In genomic region chr1:234999513-234999940, GRCh38 we compare ENCODE assay signal across 31 cellular contexts.
DNase-seq lines count a peak whose midpoint lies in the region; ATAC-seq, FAIRE-seq and TF ChIP-seq lines count a peak whose summit lies in the region.
"Had no signal": no experiment of that assay in that cellular context is flagged by ENCODE, and none has a peak within 500 bp of the region (broad histone marks: within the 10 kb centered on the region; RNA-seq: fewer than 3 reads in every experiment).

No MANE protein-coding gene starts in this region.

- H2AFZ ChIP-seq in PC-3 (ENCODE audit: low read length) (no peak overlapping the region), astrocyte (ENCODE audit: low read depth, low read length) (no peak overlapping the region), mesenchymal stem cell (ENCODE audit: low read depth, low read length) (no peak overlapping the region)
- H2AFZ ChIP-seq: GM23338 had no signal

- no peaks in the 10 kb centered on the region for H3K9me2 ChIP-seq in PC-3 (replicated peaks; ENCODE audit: low read length)
- H3K9me2 ChIP-seq: SK-N-SH had no signal

- H2AK5ac ChIP-seq in mesenchymal stem cell (ENCODE audit: low read length, severe bottlenecking), result peak overlapping the region; percentile 20

- H3K27me3 Mint-ChIP-seq in astrocyte (ENCODE audit: low read depth, unreplicated experiment), result no peaks in the 10 kb centered on the region
- H3K27me3 Mint-ChIP-seq: CD4-positive, alpha-beta memory T cell; natural killer cell treated with Interleukin-12 subunit alpha and Interleukin-12 subunit beta and Interleukin-15 and Interleukin-18, amount 100 ng/mL, for 72 hours; T-helper 17 cell had no signal

- CTCF ChIA-PET in PC-3 (lab: Charles Lee), result no interaction called here
- CTCF ChIA-PET in GM10248 (lab: Yijun Ruan, JAX), result interaction anchor here (1.0 kb wide), 1 partner anchor 9 kb away, joined by 3 read pairs; no protein-coding TSS in a partner anchor

- no peak overlapping the region for H3K23ac ChIP-seq in mesenchymal stem cell (ENCODE audit: low read length in 2 of 2)

- H3K9me3 ChIP-seq in PC-3 (ENCODE audit: low read length), result no peaks in the 10 kb centered on the region
- H3K9me3 ChIP-seq in astrocyte (ENCODE audit: insufficient read depth, low read depth, low read length), result no peaks in the 10 kb centered on the region
- H3K9me3 ChIP-seq in mesenchymal stem cell (ENCODE audit: control insufficient read depth, low read length), result no peaks in the 10 kb centered on the region
- H3K9me3 ChIP-seq in stomach, result no peaks in the 10 kb centered on the region
- H3K9me3 ChIP-seq: heart left ventricle, right atrium auricular region, SK-N-SH, upper lobe of left lung had no signal

- POLR2A ChIA-PET in PC-3 (lab: Charles Lee; ENCODE audit: unreplicated experiment), result no interaction called here
- POLR2A ChIA-PET in GM10248 (lab: Yijun Ruan, JAX), result no interaction called here

- H2BK120ac ChIP-seq in mesenchymal stem cell (ENCODE audit: low read depth, low read length), result peak overlapping the region; percentile 97

- peak overlapping the region; percentile 100 for H3K27ac ChIP-seq in PC-3 (ENCODE audit: low read length)
- no peak overlapping the region for H3K27ac ChIP-seq in astrocyte (ENCODE audit: low read depth, low read length)
- no peak overlapping the region for H3K27ac ChIP-seq in mesenchymal stem cell (ENCODE audit: low read length, poor library complexity, severe bottlenecking)
- H3K27ac ChIP-seq in stomach, result peak overlapping the region in 3 of 5 donors; percentile 91 to 96 (median 92)
- H3K27ac ChIP-seq: KMS-11 had no signal

- no peaks in the 10 kb centered on the region for H3K79me1 ChIP-seq in mesenchymal stem cell (replicated peaks; ENCODE audit: low read length, poor library complexity, severe bottlenecking)

- H4K8ac ChIP-seq in mesenchymal stem cell (ENCODE audit: low read length), result peak overlapping the region; percentile 79

- H3K79me2 ChIP-seq in PC-3 (ENCODE audit: low read length) (no peaks in the 10 kb centered on the region), astrocyte (ENCODE audit: insufficient read depth, low read length) (no peaks in the 10 kb centered on the region)

- no peak overlapping the region for H3K4me2 ChIP-seq in PC-3 (ENCODE audit: low read length)
- H3K4me2 ChIP-seq in astrocyte (ENCODE audit: low read length), result no peak overlapping the region
- H3K4me2 ChIP-seq in mesenchymal stem cell (ENCODE audit: low read length, poor library complexity, severe bottlenecking), result no peak overlapping the region
- H3K4me2 ChIP-seq: GM23338, KMS-11, SK-N-SH had no signal

- H3K4me3 Mint-ChIP-seq in astrocyte (ENCODE audit: unreplicated experiment), result no peak overlapping the region
- H3K4me3 Mint-ChIP-seq: GM23338; mesothelial cell of epicardium; natural killer cell treated with Interleukin-12 subunit alpha and Interleukin-12 subunit beta and Interleukin-15 and Interleukin-18, amount 100 ng/mL, for 72 hours; T-helper 17 cell had no signal

- H3K4me3 ChIP-seq in PC-3 (ENCODE audit: low read length), result no peak overlapping the region
- no peak overlapping the region for H3K4me3 ChIP-seq in astrocyte (ENCODE audit: insufficient read depth, low read depth, low read length)
- no peak overlapping the region for H3K4me3 ChIP-seq in mesenchymal stem cell (ENCODE audit: insufficient read depth in 1 of 2, low read depth in 1 of 2, low read length in 2 of 2)
- H3K4me3 ChIP-seq in stomach, result no peak overlapping the region
- H3K4me3 ChIP-seq: GM23338, heart left ventricle, right atrium auricular region, upper lobe of left lung had no signal

- FAIRE-seq in astrocyte (lab: Jason Lieb, UNC), result no peak
- FAIRE-seq: endothelial cell of umbilical vein, G401.6, HTR-8/SVneo had no signal

- no peaks in the 10 kb centered on the region for H3K9me3 Mint-ChIP-seq in astrocyte (ENCODE audit: unreplicated experiment)
- H3K9me3 Mint-ChIP-seq: CD4-positive, alpha-beta memory T cell; GM23338; mesothelial cell of epicardium; natural killer cell treated with Interleukin-12 subunit alpha and Interleukin-12 subunit beta and Interleukin-15 and Interleukin-18, amount 100 ng/mL, for 72 hours had no signal

- no peak for ATAC-seq in PC-3
- ATAC-seq: GM23338; heart left ventricle; natural killer cell treated with Interleukin-12 subunit alpha and Interleukin-12 subunit beta and Interleukin-15 and Interleukin-18, amount 100 ng/mL, for 72 hours; stimulated activated naive CD8-positive, alpha-beta T cell treated with anti-CD3 and anti-CD28 coated beads, Interleukin-15, Interleukin-2, amounts not matched to agents 100 U/mL and 50 U/mL, for 24 hours; T-helper 17 cell had no signal

- peaks cover 5% of the 10 kb centered on the region for H3F3A ChIP-seq in PC-3 (ENCODE audit: low read length, unreplicated experiment)

- peak overlapping the region; percentile 10 to 95 for H3K4ac ChIP-seq in mesenchymal stem cell (ENCODE audit: low read depth in 1 of 2, low read length in 2 of 2)

- DNase-seq in PC-3 (no peak), astrocyte (ENCODE audit: low read depth) (no peak), mesenchymal stem cell (no peak), stomach (no peak), CD1c-positive myeloid dendritic cell (ENCODE audit: extremely low spot score) (no peak), hippocampal formation (lab: John Stamatoyannopoulos, UW) (no peak), GM10248 (ENCODE audit: extremely low spot score) (no peak), NCI-H510A (lab: John Stamatoyannopoulos, UW) (no peak)
- DNase-seq: activated CD4-positive, alpha-beta T cell treated with anti-CD3 and anti-CD28 coated beads for 4 hours; activated CD8-positive, alpha-beta memory T cell treated with anti-CD3 and anti-CD28 coated beads for 24 hours; activated naive CD4-positive, alpha-beta T cell; activated T-cell treated with anti-CD3 and anti-CD28 coated beads, Interleukin-2, amount 50 U/mL, for 1 hour; amygdala; CD4-positive, alpha-beta memory T cell; heart left ventricle; NCI-H146; NK-92 treated with Interleukin-12 subunit alpha and Interleukin-12 subunit beta, amount 100 ng/mL, for 24 hours; RPMI8226; SK-N-SH; stimulated activated CD4-positive, alpha-beta T cell treated with anti-CD3 and anti-CD28 coated beads, Interleukin-15, amount 100 ng/mL, for 24 hours; stimulated activated naive CD8-positive, alpha-beta T cell treated with anti-CD3 and anti-CD28 coated beads, Interleukin-15, Interleukin-2, amounts not matched to agents 100 U/mL and 50 U/mL, for 24 hours; T-helper 17 cell; upper lobe of left lung had no signal

- H3K4me1 ChIP-seq in PC-3 (ENCODE audit: insufficient read depth, low read length) (peaks cover 28% of the 10 kb centered on the region), astrocyte (ENCODE audit: insufficient read depth, low read length) (peaks cover 23% of the 10 kb centered on the region), mesenchymal stem cell (ENCODE audit: control insufficient read depth, insufficient read depth, low read depth, low read length) (peaks cover 20% of the 10 kb centered on the region), stomach (peaks cover 22 to 39% (median 27%) of the 10 kb centered on the region in 4 donors)

- TF ChIP-seq POLR2A in stomach (IDR thresholded peaks at IDR 0.05), result no peak

- H3K9ac ChIP-seq in PC-3 (ENCODE audit: low read length), result peak overlapping the region; percentile 76
- H3K9ac ChIP-seq in astrocyte (ENCODE audit: low read length), result no peak overlapping the region
- H3K9ac ChIP-seq in mesenchymal stem cell (ENCODE audit: low read length), result no peak overlapping the region
- H3K9ac ChIP-seq: KMS-11, SK-N-SH had no signal

- H3K18ac ChIP-seq in mesenchymal stem cell (ENCODE audit: low read depth in 1 of 2, low read length in 2 of 2), result peak overlapping the region; percentile 87 to 89

- no peaks in the 10 kb centered on the region for H3K36me3 Mint-ChIP-seq in astrocyte (ENCODE audit: low read depth, unreplicated experiment)
- H3K36me3 Mint-ChIP-seq: CD4-positive, alpha-beta memory T cell; mesothelial cell of epicardium; natural killer cell treated with Interleukin-12 subunit alpha and Interleukin-12 subunit beta and Interleukin-15 and Interleukin-18, amount 100 ng/mL, for 72 hours had no signal

- H3K27ac Mint-ChIP-seq in astrocyte (ENCODE audit: unreplicated experiment), result peak overlapping the region; percentile 62
- H3K27ac Mint-ChIP-seq: CD4-positive, alpha-beta memory T cell; GM23338; mesothelial cell of epicardium; T-helper 17 cell had no signal

- no peak for TF ChIP-seq CTCF in PC-3 (conservative IDR thresholded peaks at IDR 0.05; ENCODE audit: low read depth, low read length)
- no peak for TF ChIP-seq CTCF in astrocyte (IDR thresholded peaks at IDR 0.05; ENCODE audit: insufficient read depth, low read depth, low read length)
- TF ChIP-seq CTCF in stomach (IDR thresholded peaks at IDR 0.05), result no peak
- no peak for TF ChIP-seq CTCF in GM10248 (IDR thresholded peaks at IDR 0.05; ENCODE audit: control extremely low read depth, extremely low read depth, low read depth, missing control alignments)

- H4K20me1 ChIP-seq in PC-3 (ENCODE audit: low read length) (no peaks in the 10 kb centered on the region), astrocyte (ENCODE audit: insufficient read depth, low read length) (no peaks in the 10 kb centered on the region)

- TF ChIP-seq EP300 in stomach (IDR thresholded peaks at IDR 0.05), result no peak

- BruUV-seq in PC-3 (replicated peaks; lab: Mats Ljungman, UMichigan), result no TSS peak

- no peaks in the 10 kb centered on the region for H3K36me3 ChIP-seq in PC-3 (ENCODE audit: low read depth, low read length)
- no peaks in the 10 kb centered on the region for H3K36me3 ChIP-seq in astrocyte (ENCODE audit: insufficient read depth, low read length)
- H3K36me3 ChIP-seq in mesenchymal stem cell (ENCODE audit: control insufficient read depth in 1 of 2, insufficient read depth in 2 of 2, low read depth in 1 of 2, low read length in 2 of 2), result no peaks in the 10 kb centered on the region
- no peaks in the 10 kb centered on the region for H3K36me3 ChIP-seq in stomach
- H3K36me3 ChIP-seq: heart left ventricle, right atrium auricular region, upper lobe of left lung had no signal

- H3K27me3 ChIP-seq in PC-3 (ENCODE audit: low read length), result no peaks in the 10 kb centered on the region
- no peaks in the 10 kb centered on the region for H3K27me3 ChIP-seq in astrocyte (ENCODE audit: insufficient read depth, low read length)
- no peaks in the 10 kb centered on the region for H3K27me3 ChIP-seq in mesenchymal stem cell (ENCODE audit: control insufficient read depth in 1 of 2, insufficient read depth in 1 of 2, low read length in 2 of 2)
- H3K27me3 ChIP-seq in stomach, result no peaks in the 10 kb centered on the region
- H3K27me3 ChIP-seq: heart left ventricle, right atrium auricular region, upper lobe of left lung had no signal

- intact Hi-C loops in PC-3 (cut with micrococcal nuclease), result loop anchor here (5.0 to 10.0 kb wide), 2 partner anchors 342 to 505 kb away; no protein-coding TSS in a partner anchor
- intact Hi-C loops in stomach (cut with DNase I; ENCODE audit: low total_unique reads), result no loop called here

- 99% methylated on average over 10 of the region's 10 CpGs for WGBS in mesenchymal stem cell
- WGBS in stomach, 5 donors, result 96 to 99% (median 97%) methylated on average over 10 of the region's 10 CpGs

- H4K91ac ChIP-seq in mesenchymal stem cell (ENCODE audit: low read length), result peak overlapping the region; percentile 93

- H3K4me1 Mint-ChIP-seq in astrocyte (ENCODE audit: low read depth, unreplicated experiment), result peaks cover 25% of the 10 kb centered on the region

- H2BK5ac ChIP-seq in mesenchymal stem cell (ENCODE audit: low read depth, low read length, poor library complexity, severe bottlenecking), result no peak overlapping the region

- peak overlapping the region; percentile 26 for H2BK15ac ChIP-seq in mesenchymal stem cell (ENCODE audit: low read depth, poor library complexity, severe bottlenecking)

- H2BK12ac ChIP-seq in mesenchymal stem cell (ENCODE audit: low read length in 2 of 2), result peak overlapping the region; percentile 65 to 94

- no peak overlapping the region for H3K14ac ChIP-seq in mesenchymal stem cell (ENCODE audit: low read length in 2 of 2)

Comparison
In these comparisons a context has a peak if more than half of its experiments do, and no peak if none do; other contexts are left out.
1. H3K27ac ChIP-seq: peak in PC-3 (single experiment) and stomach (3 of 5); none in astrocyte (single experiment) and mesenchymal stem cell (single experiment).